ENCODE assay signal across 17 cellular contexts in genomic region chr6:129959358-129959930, GRCh38.
"Had no signal": no experiment of that assay in that cellular context is flagged by ENCODE, and none has a peak within 500 bp of the region (broad histone marks: within the 10 kb centered on the region; RNA-seq: fewer than 3 reads in every experiment).

No MANE protein-coding gene starts in this region.

- H3K27me3 ChIP-seq: breast epithelium had no signal

- H3K36me3 ChIP-seq: breast epithelium had no signal

- DNase-seq: activated CD4-positive, alpha-beta T cell treated with anti-CD3 and anti-CD28 coated beads for 4 hours; activated CD8-positive, alpha-beta memory T cell treated with anti-CD3 and anti-CD28 coated beads, Interleukin-2, amount 50 U/mL, for 4 hours; activated CD8-positive, alpha-beta T cell treated with anti-CD3 and anti-CD28 coated beads for 36 hours; activated naive CD4-positive, alpha-beta T cell; aorta; caudate nucleus; NCI-H1105 treated with DMSO at 0.1 percent for 48 hours; NCI-H1436 treated with DMSO at 0.1 percent for 48 hours; NCI-H187; NCI-H2081; NCI-H2227 treated with DMSO at 0.1 percent for 48 hours; NCI-H526; NK-92 treated with Interleukin-12 subunit alpha and Interleukin-12 subunit beta, amount 100 ng/mL, for 24 hours; OCI-M1; SHP77 treated with DMSO at 0.1 percent for 48 hours had no signal

- ATAC-seq: activated CD4-positive, CD25-positive, alpha-beta regulatory T cell treated with anti-CD3 and anti-CD28 coated beads, Interleukin-2, amount 50 U/mL, for 24 hours; activated CD8-positive, alpha-beta T cell treated with anti-CD3 and anti-CD28 coated beads for 36 hours had no signal

- H3K9me3 ChIP-seq: breast epithelium had no signal

- H3K4me1 ChIP-seq: breast epithelium had no signal

- H3K27ac ChIP-seq: breast epithelium had no signal
